2 cellular contexts compared by ENCODE assay signal in the genomic region with DNA sequence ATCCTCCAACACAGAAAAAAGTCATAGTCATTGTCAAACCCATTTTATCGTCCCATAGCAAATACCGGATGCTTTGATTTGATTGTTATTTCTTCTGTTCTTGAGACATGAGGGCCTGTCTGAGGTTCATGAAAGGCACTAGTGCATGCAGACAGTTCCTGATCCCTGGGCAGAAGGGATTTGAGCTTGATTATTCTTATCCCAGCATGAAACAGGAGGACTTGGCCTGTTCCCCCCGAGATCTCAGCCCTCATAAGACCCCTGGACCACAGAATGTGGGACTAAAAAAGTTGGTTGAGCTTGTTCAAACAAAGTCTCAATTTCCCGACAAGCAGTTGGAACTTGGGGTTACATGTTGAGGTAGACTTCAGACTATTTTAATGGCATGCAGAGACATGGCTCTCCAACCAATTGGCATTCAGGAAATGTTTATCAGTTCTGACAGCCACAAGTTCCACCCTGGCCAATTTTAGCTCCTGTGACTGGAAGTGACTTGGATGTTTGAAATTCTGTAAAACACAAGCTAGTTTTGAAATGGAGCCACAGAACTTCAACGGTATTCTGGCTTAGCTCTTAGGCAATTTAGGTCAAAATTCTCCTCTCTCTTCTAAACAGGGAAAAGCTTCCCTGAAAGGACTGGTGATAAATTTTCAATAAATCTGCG.
TF ChIP-seq lines count a peak whose summit lies in the region.

No MANE protein-coding gene starts in this region.

TF ChIP-seq in liver, 16 proteins besides CTCF, POLR2A, EP300 and RAD21 (continued from another document):
- TF ChIP-seq HNF4G (IDR thresholded peaks at IDR 0.05) (no peak), EGR1 (IDR thresholded peaks at IDR 0.05; ENCODE audit: low read depth in 2 of 2) (no peak), YY1 (IDR thresholded peaks at IDR 0.05) (peak; percentile 82), TAF1 (conservative IDR thresholded peaks at IDR 0.05) (no peak), FOXA1 (IDR thresholded peaks at IDR 0.05) (no peak), FOXA2 (IDR thresholded peaks at IDR 0.05) (no peak), RXRA (IDR thresholded peaks at IDR 0.05) (peak; percentile 35 to 80)
- TF ChIP-seq, protein P1, sequence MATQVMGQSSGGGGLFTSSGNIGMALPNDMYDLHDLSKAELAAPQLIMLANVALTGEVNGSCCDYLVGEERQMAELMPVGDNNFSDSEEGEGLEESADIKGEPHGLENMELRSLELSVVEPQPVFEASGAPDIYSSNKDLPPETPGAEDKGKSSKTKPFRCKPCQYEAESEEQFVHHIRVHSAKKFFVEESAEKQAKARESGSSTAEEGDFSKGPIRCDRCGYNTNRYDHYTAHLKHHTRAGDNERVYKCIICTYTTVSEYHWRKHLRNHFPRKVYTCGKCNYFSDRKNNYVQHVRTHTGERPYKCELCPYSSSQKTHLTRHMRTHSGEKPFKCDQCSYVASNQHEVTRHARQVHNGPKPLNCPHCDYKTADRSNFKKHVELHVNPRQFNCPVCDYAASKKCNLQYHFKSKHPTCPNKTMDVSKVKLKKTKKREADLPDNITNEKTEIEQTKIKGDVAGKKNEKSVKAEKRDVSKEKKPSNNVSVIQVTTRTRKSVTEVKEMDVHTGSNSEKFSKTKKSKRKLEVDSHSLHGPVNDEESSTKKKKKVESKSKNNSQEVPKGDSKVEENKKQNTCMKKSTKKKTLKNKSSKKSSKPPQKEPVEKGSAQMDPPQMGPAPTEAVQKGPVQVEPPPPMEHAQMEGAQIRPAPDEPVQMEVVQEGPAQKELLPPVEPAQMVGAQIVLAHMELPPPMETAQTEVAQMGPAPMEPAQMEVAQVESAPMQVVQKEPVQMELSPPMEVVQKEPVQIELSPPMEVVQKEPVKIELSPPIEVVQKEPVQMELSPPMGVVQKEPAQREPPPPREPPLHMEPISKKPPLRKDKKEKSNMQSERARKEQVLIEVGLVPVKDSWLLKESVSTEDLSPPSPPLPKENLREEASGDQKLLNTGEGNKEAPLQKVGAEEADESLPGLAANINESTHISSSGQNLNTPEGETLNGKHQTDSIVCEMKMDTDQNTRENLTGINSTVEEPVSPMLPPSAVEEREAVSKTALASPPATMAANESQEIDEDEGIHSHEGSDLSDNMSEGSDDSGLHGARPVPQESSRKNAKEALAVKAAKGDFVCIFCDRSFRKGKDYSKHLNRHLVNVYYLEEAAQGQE (IDR thresholded peaks at IDR 0.05): peak; percentile 49
- TF ChIP-seq, protein P2, sequence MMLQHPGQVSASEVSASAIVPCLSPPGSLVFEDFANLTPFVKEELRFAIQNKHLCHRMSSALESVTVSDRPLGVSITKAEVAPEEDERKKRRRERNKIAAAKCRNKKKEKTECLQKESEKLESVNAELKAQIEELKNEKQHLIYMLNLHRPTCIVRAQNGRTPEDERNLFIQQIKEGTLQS (IDR thresholded peaks at IDR 0.05): no peak
- TF ChIP-seq, protein P3, sequence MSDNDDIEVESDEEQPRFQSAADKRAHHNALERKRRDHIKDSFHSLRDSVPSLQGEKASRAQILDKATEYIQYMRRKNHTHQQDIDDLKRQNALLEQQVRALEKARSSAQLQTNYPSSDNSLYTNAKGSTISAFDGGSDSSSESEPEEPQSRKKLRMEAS (IDR thresholded peaks at IDR 0.05): peak; percentile 50
- TF ChIP-seq, protein P4, sequence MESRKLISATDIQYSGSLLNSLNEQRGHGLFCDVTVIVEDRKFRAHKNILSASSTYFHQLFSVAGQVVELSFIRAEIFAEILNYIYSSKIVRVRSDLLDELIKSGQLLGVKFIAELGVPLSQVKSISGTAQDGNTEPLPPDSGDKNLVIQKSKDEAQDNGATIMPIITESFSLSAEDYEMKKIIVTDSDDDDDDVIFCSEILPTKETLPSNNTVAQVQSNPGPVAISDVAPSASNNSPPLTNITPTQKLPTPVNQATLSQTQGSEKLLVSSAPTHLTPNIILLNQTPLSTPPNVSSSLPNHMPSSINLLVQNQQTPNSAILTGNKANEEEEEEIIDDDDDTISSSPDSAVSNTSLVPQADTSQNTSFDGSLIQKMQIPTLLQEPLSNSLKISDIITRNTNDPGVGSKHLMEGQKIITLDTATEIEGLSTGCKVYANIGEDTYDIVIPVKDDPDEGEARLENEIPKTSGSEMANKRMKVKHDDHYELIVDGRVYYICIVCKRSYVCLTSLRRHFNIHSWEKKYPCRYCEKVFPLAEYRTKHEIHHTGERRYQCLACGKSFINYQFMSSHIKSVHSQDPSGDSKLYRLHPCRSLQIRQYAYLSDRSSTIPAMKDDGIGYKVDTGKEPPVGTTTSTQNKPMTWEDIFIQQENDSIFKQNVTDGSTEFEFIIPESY (IDR thresholded peaks at IDR 0.05): peak; percentile 74

TF ChIP-seq in HepG2, 621 proteins besides CTCF, POLR2A, EP300 and RAD21 (continued from another document):
- TF ChIP-seq CBFB (CRISPR knock-in tag; IDR thresholded peaks at IDR 0.05): no peak
- no peak for TF ChIP-seq ZNF33B (CRISPR knock-in tag; IDR thresholded peaks at IDR 0.05)
- TF ChIP-seq SMYD3 (CRISPR knock-in tag; IDR thresholded peaks at IDR 0.05): no peak
- no peak for TF ChIP-seq ZNF382 (CRISPR knock-in tag; IDR thresholded peaks at IDR 0.05; ENCODE audit: borderline replicate concordance)
- no peak for TF ChIP-seq BHLHE40 (IDR thresholded peaks at IDR 0.05; ENCODE audit: low read length)
